Comparison of ENCODE assay signal across 8 cellular contexts in genomic region chr21:17387030-17387617, GRCh38.
DNase-seq lines count a peak whose midpoint lies in the region; ATAC-seq and TF ChIP-seq lines count a peak whose summit lies in the region.

No MANE protein-coding gene starts in this region.

- H3K9me3 ChIP-seq in SK-N-SH (no peaks in the 10 kb centered on the region), body of pancreas (no peaks in the 10 kb centered on the region)

- CTCF ChIA-PET in SK-N-SH (lab: Yijun Ruan, JAX): interaction anchor here (0.5 to 5.4 kb wide), 49 partner anchors 8 to 1580 kb away, joined by 3 to 91 read pairs (median 4); partner anchors contain the start of gene CXADR

- POLR2A ChIA-PET in SK-N-SH (lab: Yijun Ruan, JAX): no interaction called here

- H3K4me2 ChIP-seq in SK-N-SH: no peak overlapping the region

- no peak overlapping the region for H3K4me3 ChIP-seq in H7 (ENCODE audit: insufficient read depth, low read depth, low read length)
- no peak overlapping the region; a peak in 1 of 4 replicates for H3K4me3 ChIP-seq in SK-N-SH (ENCODE audit: low read depth in 2 of 2, low read length in 1 of 2)
- no peak overlapping the region for H3K4me3 ChIP-seq in body of pancreas

- no peak overlapping the region for H3K9ac ChIP-seq in SK-N-SH

- H3K36me3 ChIP-seq in H7 (replicated peaks; ENCODE audit: control insufficient read depth, insufficient read depth, low read length): no peaks in the 10 kb centered on the region
- H3K36me3 ChIP-seq in SK-N-SH (replicated peaks in 1 of 2; ENCODE audit: control insufficient read depth in 1 of 2, insufficient read depth in 2 of 2, low read length in 1 of 2): no peaks in the 10 kb centered on the region
- H3K36me3 ChIP-seq in body of pancreas (replicated peaks in 1 of 2; ENCODE audit: insufficient read depth in 1 of 2, low read depth in 2 of 2): no peaks in the 10 kb centered on the region

- H3K79me2 ChIP-seq in SK-N-SH (ENCODE audit: insufficient read depth): no peaks in the 10 kb centered on the region

- H3F3A ChIP-seq in SK-N-SH (replicated peaks; ENCODE audit: insufficient read depth): no peaks in the 10 kb centered on the region

- TF ChIP-seq CTCF in SK-N-SH (IDR thresholded peaks at IDR 0.05): peak; percentile 83
- TF ChIP-seq CTCF in body of pancreas (IDR thresholded peaks at IDR 0.05): peak; percentile 70 to 88 (median 78)

- H3K27me3 ChIP-seq in H7 (ENCODE audit: control insufficient read depth, insufficient read depth, low read length): no peaks in the 10 kb centered on the region
- H3K27me3 ChIP-seq in SK-N-SH (ENCODE audit: insufficient read depth): no peaks in the 10 kb centered on the region; the same call in 1 of the 2 replicates
- H3K27me3 ChIP-seq in body of pancreas: no peaks in the 10 kb centered on the region

- 14% methylated on average over 7 of the region's 7 CpGs for WGBS in SK-N-SH (ENCODE audit: low lambda C conversion rate)
- 12% methylated on average over 7 of the region's 7 CpGs for WGBS in body of pancreas, 2 donors

- H4K20me1 ChIP-seq in SK-N-SH (ENCODE audit: insufficient read depth): no peaks in the 10 kb centered on the region

- TF ChIP-seq RAD21 in SK-N-SH (IDR thresholded peaks at IDR 0.05; ENCODE audit: low read length): peak; percentile 95

- no peak for TF ChIP-seq EP300 in SK-N-SH (IDR thresholded peaks at IDR 0.05; ENCODE audit: borderline replicate concordance in 1 of 2, low read depth in 1 of 2, low read length in 1 of 2)

- DNase-seq in EH (ENCODE audit: low read depth) (peak; percentile 64), H7 (peak; percentile 37), NCI-H1105 (lab: John Stamatoyannopoulos, UW) (peak; percentile 75), SK-N-SH (peak; percentile 52), body of pancreas (peak; percentile 57 to 67 (median 61)), inferior parietal cortex (ENCODE audit: extremely low spot score) (peak; percentile 96), GOT3 (lab: John Stamatoyannopoulos, UW) (no peak)
- DNase-seq in stimulated activated CD4-positive, alpha-beta T cell treated with anti-CD3 and anti-CD28 coated beads, Interleukin-2, amount 100 ng/mL, for 4 hours (ENCODE audit: low read depth): peak; percentile 13

- H2AFZ ChIP-seq in SK-N-SH (ENCODE audit: low read depth): peak overlapping the region; percentile 2; the same call in 1 of the 2 replicates

- H3K4me1 ChIP-seq in SK-N-SH (ENCODE audit: control insufficient read depth in 1 of 2, insufficient read depth in 2 of 2, low read depth in 1 of 2, low read length in 1 of 2): no peaks in the 10 kb centered on the region
- H3K4me1 ChIP-seq in body of pancreas: no peaks in the 10 kb centered on the region

- intact Hi-C loops in body of pancreas (cut with DNase I): loop anchor here (5.0 kb wide), 1 partner anchor 200 kb away; no protein-coding TSS in a partner anchor

- no peak overlapping the region for H3K27ac ChIP-seq in SK-N-SH (ENCODE audit: low read depth in 2 of 2, low read length in 1 of 2)
- H3K27ac ChIP-seq in body of pancreas: no peak overlapping the region

- H3K9me2 ChIP-seq in SK-N-SH: no peaks in the 10 kb centered on the region

- ATAC-seq in body of pancreas: peak; percentile 66

- TF ChIP-seq POLR2A in body of pancreas (IDR thresholded peaks at IDR 0.05): no peak

TF ChIP-seq in SK-N-SH, 30 proteins besides CTCF, POLR2A, EP300 and RAD21:
- TF ChIP-seq SMC3 (IDR thresholded peaks at IDR 0.05; ENCODE audit: low read depth, low read length) (peak; percentile 80), RFX5 (IDR thresholded peaks at IDR 0.05; ENCODE audit: low read length) (peak; percentile 30; the same call in 1 of the 2 replicates), YY1 (IDR thresholded peaks at IDR 0.05; ENCODE audit: low read depth) (no peak), ELF1 (IDR thresholded peaks at IDR 0.05) (no peak), MEF2A (IDR thresholded peaks at IDR 0.05; ENCODE audit: borderline replicate concordance, low read depth) (no peak), RXRA (IDR thresholded peaks at IDR 0.05; ENCODE audit: borderline replicate concordance, low read depth) (no peak), TAF1 (IDR thresholded peaks at IDR 0.05; ENCODE audit: borderline replicate concordance, low read depth, low read length) (no peak), JUND (IDR thresholded peaks at IDR 0.05) (no peak), NRF1 (IDR thresholded peaks at IDR 0.05; ENCODE audit: low read depth, low read length) (0 out of 2 replicates have a peak, but pooled peaks have one; percentile 8), CHD2 (IDR thresholded peaks at IDR 0.05; ENCODE audit: low read length, partially characterized antibody) (no peak), IRF3 (IDR thresholded peaks at IDR 0.05; ENCODE audit: low read depth, low read length) (no peak), ZBTB33 (IDR thresholded peaks at IDR 0.05; ENCODE audit: borderline replicate concordance, low read depth) (no peak), USF1 (IDR thresholded peaks at IDR 0.05; ENCODE audit: borderline replicate concordance, low read depth) (no peak), USF2 (IDR thresholded peaks at IDR 0.05; ENCODE audit: borderline replicate concordance, low read depth, low read length) (no peak), EZH2phosphoT487 (IDR thresholded peaks at IDR 0.05; ENCODE audit: borderline replicate concordance, low read depth) (no peak), NFIC (IDR thresholded peaks at IDR 0.05; ENCODE audit: borderline replicate concordance) (no peak), TEAD4 (IDR thresholded peaks at IDR 0.05; ENCODE audit: borderline replicate concordance, insufficient read depth) (no peak), FOSL2 (IDR thresholded peaks at IDR 0.05; ENCODE audit: borderline replicate concordance, low read depth) (no peak)
TF ChIP-seq in SK-N-SH: peak in this region for 3.
